Comparison of ENCODE assay signal across 1 cellular context in the genomic region with DNA sequence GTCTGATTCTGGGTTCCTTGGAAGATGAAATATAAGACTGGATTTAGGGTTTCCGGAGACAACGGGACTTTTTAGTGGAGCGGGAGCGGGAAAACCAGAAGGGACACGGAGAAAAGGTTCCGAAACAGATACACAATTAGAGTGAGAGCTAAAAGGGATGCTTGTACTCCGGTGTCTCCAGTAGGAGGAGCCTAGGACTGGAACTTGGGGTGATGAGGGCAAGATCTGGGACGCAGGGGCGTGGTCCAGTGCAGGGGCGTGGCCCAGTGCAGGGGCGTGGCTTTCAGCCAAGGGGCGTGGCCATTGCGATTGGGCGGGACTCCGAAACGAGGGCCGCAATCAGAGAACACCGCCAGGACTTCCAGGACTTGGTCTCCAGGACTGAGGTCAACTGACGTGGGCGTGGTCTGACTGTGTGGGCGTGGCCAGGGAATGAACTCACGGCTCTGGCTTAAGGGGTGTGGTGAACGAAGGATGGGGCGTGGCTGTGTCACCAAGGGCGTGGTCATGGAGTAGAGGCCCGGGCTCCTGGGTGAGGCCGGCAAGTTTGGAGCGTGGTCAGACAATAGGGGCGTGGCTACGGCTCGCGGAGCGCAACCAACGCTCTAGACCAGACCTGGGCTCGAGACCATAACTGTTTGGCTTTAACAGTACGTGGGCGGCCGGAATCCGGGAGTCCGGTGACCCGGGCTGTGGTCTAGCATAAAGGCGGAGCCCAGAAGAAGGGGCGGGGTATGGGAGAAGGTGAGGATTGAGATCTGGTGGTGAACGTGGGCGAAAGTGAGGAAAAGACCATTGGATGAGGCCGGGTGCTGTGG.
TF ChIP-seq lines count a peak whose summit lies in the region.

DKKL1 (plus strand) TSS at position 613 of the 818 bp plus-strand sequence; CDS start at position 735, 122 bp downstream.

TF ChIP-seq in HCT116, 20 proteins besides CTCF, POLR2A, EP300 and RAD21 (continued from another document):
- no peak for TF ChIP-seq ATF3 (IDR thresholded peaks at IDR 0.05)
- TF ChIP-seq, protein P1, sequence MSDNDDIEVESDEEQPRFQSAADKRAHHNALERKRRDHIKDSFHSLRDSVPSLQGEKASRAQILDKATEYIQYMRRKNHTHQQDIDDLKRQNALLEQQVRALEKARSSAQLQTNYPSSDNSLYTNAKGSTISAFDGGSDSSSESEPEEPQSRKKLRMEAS (IDR thresholded peaks at IDR 0.05) = peak; percentile 88
- TF ChIP-seq EZH2 (IDR thresholded peaks at IDR 0.05) = no peak
- TF ChIP-seq JUND (IDR thresholded peaks at IDR 0.05) = no peak
- no peak for TF ChIP-seq REST (IDR thresholded peaks at IDR 0.05; ENCODE audit: low read depth)
- TF ChIP-seq ELF1 (IDR thresholded peaks at IDR 0.05; ENCODE audit: borderline replicate concordance, low read depth) = no peak
- no peak for TF ChIP-seq TCF7L2 (IDR thresholded peaks at IDR 0.05; ENCODE audit: borderline replicate concordance, extremely low read depth, insufficient read depth, insufficient read length)
- 0 out of 2 replicates have a peak, but pooled peaks have one; percentile 30 for TF ChIP-seq CBX3 (IDR thresholded peaks at IDR 0.05; ENCODE audit: low read depth)
- TF ChIP-seq SRF (IDR thresholded peaks at IDR 0.05; ENCODE audit: low read depth) = no peak
- TF ChIP-seq EGR1 (IDR thresholded peaks at IDR 0.05; ENCODE audit: low read depth) = peak; percentile 98
- TF ChIP-seq, protein P2, sequence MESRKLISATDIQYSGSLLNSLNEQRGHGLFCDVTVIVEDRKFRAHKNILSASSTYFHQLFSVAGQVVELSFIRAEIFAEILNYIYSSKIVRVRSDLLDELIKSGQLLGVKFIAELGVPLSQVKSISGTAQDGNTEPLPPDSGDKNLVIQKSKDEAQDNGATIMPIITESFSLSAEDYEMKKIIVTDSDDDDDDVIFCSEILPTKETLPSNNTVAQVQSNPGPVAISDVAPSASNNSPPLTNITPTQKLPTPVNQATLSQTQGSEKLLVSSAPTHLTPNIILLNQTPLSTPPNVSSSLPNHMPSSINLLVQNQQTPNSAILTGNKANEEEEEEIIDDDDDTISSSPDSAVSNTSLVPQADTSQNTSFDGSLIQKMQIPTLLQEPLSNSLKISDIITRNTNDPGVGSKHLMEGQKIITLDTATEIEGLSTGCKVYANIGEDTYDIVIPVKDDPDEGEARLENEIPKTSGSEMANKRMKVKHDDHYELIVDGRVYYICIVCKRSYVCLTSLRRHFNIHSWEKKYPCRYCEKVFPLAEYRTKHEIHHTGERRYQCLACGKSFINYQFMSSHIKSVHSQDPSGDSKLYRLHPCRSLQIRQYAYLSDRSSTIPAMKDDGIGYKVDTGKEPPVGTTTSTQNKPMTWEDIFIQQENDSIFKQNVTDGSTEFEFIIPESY (IDR thresholded peaks at IDR 0.05; ENCODE audit: extremely low read depth, insufficient replicate concordance, low read length) = no peak
- no peak for TF ChIP-seq ZFX (IDR thresholded peaks at IDR 0.05)
- TF ChIP-seq EZH2phosphoT487 (IDR thresholded peaks at IDR 0.05; ENCODE audit: borderline replicate concordance) = no peak
- TF ChIP-seq POLR2AphosphoS5 (IDR thresholded peaks at IDR 0.05; ENCODE audit: low read depth, low read length) = peak; percentile 63
- no peak for TF ChIP-seq FOSL1 (IDR thresholded peaks at IDR 0.05; ENCODE audit: low read depth)
- TF ChIP-seq ZNF274 (IDR thresholded peaks at IDR 0.05; ENCODE audit: low read depth, low read length) = no peak
- TF ChIP-seq YY1 (IDR thresholded peaks at IDR 0.05; ENCODE audit: extremely low read depth, insufficient replicate concordance, low read depth, low read length) = no peak
